In genomic region chr1:156491151-156491949, GRCh38 we compare ENCODE assay signal across 8 cellular contexts. TPM values are rescaled to one million over a fixed set of nuclear protein-coding genes. Genes with fewer than 3 reads are reported as not detected.
DNase-seq lines count a peak whose midpoint lies in the region; TF ChIP-seq lines count a peak whose summit lies in the region.
"Had no signal": no experiment of that assay in that cellular context is flagged by ENCODE, and none has a peak within 500 bp of the region (broad histone marks: within the 10 kb centered on the region; RNA-seq: fewer than 3 reads in every experiment).

No MANE protein-coding gene starts in this region.

- TF ChIP-seq EP300 in esophagus muscularis mucosa (IDR thresholded peaks at IDR 0.05), result no peak

- H3K9me3 ChIP-seq in esophagus muscularis mucosa (no peaks in the 10 kb centered on the region), skeletal muscle tissue (ENCODE audit: control insufficient read depth in 3 of 3, low read length in 3 of 3) (no peaks in the 10 kb centered on the region)

- peak; percentile 22 for DNase-seq in NOMO-1 treated with dmso at 0.1 percent for 144 hours (lab: John Stamatoyannopoulos, UW; ENCODE audit: unreplicated experiment)
- no peak for DNase-seq in esophagus muscularis mucosa (ENCODE audit: extremely low spot score)
- DNase-seq in NK-92 treated with Interleukin-12 subunit alpha and Interleukin-12 subunit beta, amount 100 ng/mL, for 24 hours (lab: John Stamatoyannopoulos, UW), result no peak
- no peak for DNase-seq in D341Med (ENCODE audit: low spot score)
- no peak for DNase-seq in activated CD4-positive, alpha-beta T cell treated with anti-CD3 and anti-CD28 coated beads for 4 hours
- DNase-seq: SW 1271 had no signal

- H3K4me3 ChIP-seq in esophagus muscularis mucosa (peak overlapping the region; percentile 30 to 42 (median 40)), skeletal muscle tissue (ENCODE audit: low read length in 3 of 3) (peak overlapping the region; percentile 71 to 77 (median 73))

- H3K4me1 ChIP-seq in esophagus muscularis mucosa, result peaks cover 99 to 100% (median 100%) of the 10 kb centered on the region in 4 donors
- peaks cover 96 to 100% (median 100%) of the 10 kb centered on the region in 3 donors for H3K4me1 ChIP-seq in skeletal muscle tissue (ENCODE audit: control insufficient read depth in 3 of 3, insufficient read depth in 3 of 3, low read length in 3 of 3)

- H3K27me3 ChIP-seq in esophagus muscularis mucosa, result no peaks in the 10 kb centered on the region
- H3K27me3 ChIP-seq in skeletal muscle tissue (ENCODE audit: control insufficient read depth in 3 of 3, insufficient read depth in 3 of 3, low read length in 3 of 3), result no peaks in the 10 kb centered on the region

- no peak for TF ChIP-seq CTCF in esophagus muscularis mucosa (IDR thresholded peaks at IDR 0.05)

- H3K27ac ChIP-seq in esophagus muscularis mucosa (replicated peaks in 1 of 4) (peak overlapping the region; percentile 98 to 100 (median 99)), skeletal muscle tissue (ENCODE audit: low read depth, low read length) (peak overlapping the region; percentile 100)

- 77% methylated on average over 5 of the region's 6 CpGs for WGBS in esophagus muscularis mucosa

- peak; percentile 58 for TF ChIP-seq POLR2A in GM18526 (IDR thresholded peaks at IDR 0.05; ENCODE audit: extremely low read depth, insufficient read length)
- TF ChIP-seq POLR2A in esophagus muscularis mucosa (IDR thresholded peaks at IDR 0.05; ENCODE audit: low read depth), result no peak

- H3K9ac ChIP-seq in skeletal muscle tissue (ENCODE audit: low read depth in 1 of 3, low read length in 3 of 3), result peak overlapping the region; percentile 93 to 96 (median 95)

- H3K36me3 ChIP-seq in esophagus muscularis mucosa (peaks cover 0 to 22% (median 7%) of the 10 kb centered on the region in 4 donors), skeletal muscle tissue (ENCODE audit: control insufficient read depth in 3 of 3, insufficient read depth in 3 of 3, low read length in 3 of 3) (peaks cover 6 to 24% (median 16%) of the 10 kb centered on the region in 3 donors)

- intact Hi-C loops in esophagus muscularis mucosa (cut with DNase I), result no loop called here

RNA-seq across cellular contexts. Expression of gene MEF2D, which starts 9.2 kb away (rescaled TPM):
- total RNA-seq in esophagus muscularis mucosa, result 100 to 1,000 TPM in 3 of 4 donors, 10 to 100 TPM in 1; 78.0 to 138 (median 115) TPM
- total RNA-seq in skeletal muscle tissue, result 7.8 TPM
